24 cellular contexts compared by ENCODE assay signal in genomic region chr6:6199678-6200077, GRCh38.
"Had no signal": no experiment of that assay in that cellular context is flagged by ENCODE, and none has a peak within 500 bp of the region (broad histone marks: within the 10 kb centered on the region; RNA-seq: fewer than 3 reads in every experiment).

No MANE protein-coding gene starts in this region.

- H3K27ac ChIP-seq: KMS-11, RWPE1, SJCRH30 had no signal

- DNase-seq: IMR-90, Kasumi-1, MM.1S, NCI-H1092 treated with DMSO at 0.1 percent for 48 hours, NCI-H1436, NCI-H187, NCI-H2029, NCI-H2081 treated with DMSO at 0.1 percent for 48 hours, NCI-H2171, NCI-H226, NCI-H446, NCI-H510A, NCI-H524 treated with DMSO at 0.1 percent for 48 hours, NCI-H69, NCI-H774, SHP77, SJCRH30, SW 1271, T-cell had no signal

- ATAC-seq: HepG2, K562, Panc1, T-cell had no signal

- H3K4me3 ChIP-seq: K562, SJCRH30 had no signal

- H3K4me2 ChIP-seq: KMS-11 had no signal

- H3K4me1 Mint-ChIP-seq: T-cell had no signal

- H3K36me3 Mint-ChIP-seq: T-cell had no signal

- H3K36me3 ChIP-seq: SJCRH30 had no signal

- H3K27ac Mint-ChIP-seq: T-cell had no signal

- H3K9me3 Mint-ChIP-seq: T-cell had no signal

- H3K4me1 ChIP-seq: SJCRH30 had no signal

- H3K4me3 Mint-ChIP-seq: T-cell had no signal

- H3K9ac ChIP-seq: KMS-11 had no signal

- FAIRE-seq: HepG2, K562 had no signal

- H3K9me3 ChIP-seq: SJCRH30 had no signal

- H3K27me3 ChIP-seq: SJCRH30 had no signal
